Comparison of ENCODE assay signal across 8 cellular contexts in genomic region chr2:39837856-39838453, GRCh38. TPM values are rescaled to one million over a fixed set of nuclear protein-coding genes. Genes with fewer than 3 reads are reported as not detected.
DNase-seq lines count a peak whose midpoint lies in the region; ATAC-seq and TF ChIP-seq lines count a peak whose summit lies in the region.

No MANE protein-coding gene starts in this region.

- ATAC-seq in GM18517 (IDR thresholded peaks at IDR 0.05; ENCODE audit: unreplicated experiment) (peak; percentile 95), HG02870 (IDR thresholded peaks at IDR 0.05; ENCODE audit: unreplicated experiment) (peak; percentile 87), natural killer cell (peak in 2 of 3 donors; percentile 34 to 50)

- intact Hi-C loops in natural killer cell (cut with micrococcal nuclease): loop anchor here (2.0 kb wide), 1 partner anchor 1945 kb away; no protein-coding TSS in a partner anchor

- H3K4me1 Mint-ChIP-seq in chondrocyte (ENCODE audit: low read depth) (no peaks in the 10 kb centered on the region), natural killer cell (peaks cover 0 to 6% of the 10 kb centered on the region in 2 donors)

- H3K9me3 Mint-ChIP-seq in chondrocyte (ENCODE audit: low read depth) (peaks cover 37% of the 10 kb centered on the region), natural killer cell (no peaks in the 10 kb centered on the region)

- no peak overlapping the region for H3K27ac ChIP-seq in C4-2B

- DNase-seq in NCI-H2196 treated with DMSO at 0.1 percent for 48 hours (lab: John Stamatoyannopoulos, UW; ENCODE audit: unreplicated experiment) (peak; percentile 13), chondrocyte (ENCODE audit: low spot score) (no peak), natural killer cell (no peak), epidermal melanocyte (ENCODE audit: insufficient read length, low spot score) (no peak), ureter (ENCODE audit: low spot score) (no peak)

- no peak overlapping the region for H3K4me3 Mint-ChIP-seq in chondrocyte (ENCODE audit: unreplicated experiment)
- H3K4me3 Mint-ChIP-seq in natural killer cell: no peak overlapping the region

- H3K27ac Mint-ChIP-seq in chondrocyte (ENCODE audit: unreplicated experiment) (no peak overlapping the region), natural killer cell (no peak overlapping the region)

- TF ChIP-seq CTCF in C4-2B (conservative IDR thresholded peaks at IDR 0.05) (peak; percentile 87), chondrocyte (IDR thresholded peaks at IDR 0.05) (peak; percentile 79), natural killer cell (IDR thresholded peaks at IDR 0.05) (peak; percentile 31)

- H3K27me3 Mint-ChIP-seq in chondrocyte (ENCODE audit: low read depth) (peaks cover 7% of the 10 kb centered on the region), natural killer cell (ENCODE audit: low read depth in 2 of 2) (no peaks in the 10 kb centered on the region)

- H3K36me3 Mint-ChIP-seq in chondrocyte (ENCODE audit: low read depth) (peaks cover 8% of the 10 kb centered on the region), natural killer cell (no peaks in the 10 kb centered on the region)

RNA-seq across cellular contexts. Expression of gene THUMPD2, which starts 58.9 kb away (rescaled TPM):
- total RNA-seq in chondrocyte (7.7 to 13.1 TPM (median 8.2 TPM) in 3 replicates), natural killer cell (10 to 100 TPM; 12.7 to 17.8 (median 13.4) TPM), ureter (24.6 TPM)

Comparison
In these comparisons a context has a peak if more than half of its experiments do, and no peak if none do; other contexts are left out.
1. CTCF ChIP-seq: peak in every context shown above with its lines; median percentile 87 in C4-2B; 79 in chondrocyte; 31 in natural killer cell.
2. ATAC-seq: peak in every context shown above with its lines; median percentile 95 in GM18517; 87 in HG02870; 42 in natural killer cell.